In genomic region chr20:10780901-10781300, GRCh38 we compare ENCODE assay signal across 27 cellular contexts.
"Had no signal": no experiment of that assay in that cellular context is flagged by ENCODE, and none has a peak within 500 bp of the region (broad histone marks: within the 10 kb centered on the region; RNA-seq: fewer than 3 reads in every experiment).

No MANE protein-coding gene starts in this region.

- H3K4me1 Mint-ChIP-seq: naive B cell; stimulated activated effector memory CD8-positive, alpha-beta T cell treated with anti-CD3 and anti-CD28 coated beads, Interleukin-12 subunit alpha, Interleukin-12 subunit beta, amount 100 ng/mL, for 72 hours had no signal

- H3K27ac Mint-ChIP-seq: mesothelial cell of epicardium; natural killer cell treated with Interleukin-12 subunit alpha and Interleukin-12 subunit beta and Interleukin-15 and Interleukin-18, amount 100 ng/mL, for 72 hours; stimulated activated effector memory CD8-positive, alpha-beta T cell treated with anti-CD3 and anti-CD28 coated beads, Interleukin-12 subunit alpha, Interleukin-12 subunit beta, amount 100 ng/mL, for 72 hours had no signal

- H3K9me3 ChIP-seq: gastrocnemius medialis, heart left ventricle, mucosa of descending colon, ovary, psoas muscle, sigmoid colon, stomach, thyroid gland had no signal

- H3K4me2 ChIP-seq: hepatocyte had no signal

- H3K4me3 Mint-ChIP-seq: mesothelial cell of epicardium; naive B cell; natural killer cell treated with Interleukin-12 subunit alpha and Interleukin-12 subunit beta and Interleukin-15 and Interleukin-18, amount 100 ng/mL, for 72 hours; neural crest cell; stimulated activated effector memory CD8-positive, alpha-beta T cell treated with anti-CD3 and anti-CD28 coated beads, Interleukin-12 subunit alpha, Interleukin-12 subunit beta, amount 100 ng/mL, for 72 hours had no signal

- H3K27me3 ChIP-seq: dorsolateral prefrontal cortex, gastrocnemius medialis, heart left ventricle, hepatocyte, ovary, sigmoid colon, stomach, thyroid gland had no signal

- H3K4me3 ChIP-seq: dorsolateral prefrontal cortex, gastrocnemius medialis, heart left ventricle, hepatocyte, mucosa of descending colon, ovary, psoas muscle, sigmoid colon, stomach, thyroid gland had no signal

- H3K9me3 Mint-ChIP-seq: mesothelial cell of epicardium; naive B cell; natural killer cell treated with Interleukin-12 subunit alpha and Interleukin-12 subunit beta and Interleukin-15 and Interleukin-18, amount 100 ng/mL, for 72 hours; neural crest cell; stimulated activated effector memory CD8-positive, alpha-beta T cell treated with anti-CD3 and anti-CD28 coated beads, Interleukin-12 subunit alpha, Interleukin-12 subunit beta, amount 100 ng/mL, for 72 hours had no signal

- ATAC-seq: gastrocnemius medialis; heart left ventricle; left lobe of liver; mucosa of descending colon; natural killer cell treated with Interleukin-12 subunit alpha and Interleukin-12 subunit beta and Interleukin-15 and Interleukin-18, amount 100 ng/mL, for 72 hours; psoas muscle; right cardiac atrium; stimulated activated effector memory CD8-positive, alpha-beta T cell treated with anti-CD3 and anti-CD28 coated beads, Interleukin-12 subunit alpha, Interleukin-12 subunit beta, amount 100 ng/mL, for 72 hours had no signal

- H3K4me1 ChIP-seq: sigmoid colon, thyroid gland had no signal

- H3K36me3 ChIP-seq: gastrocnemius medialis, heart left ventricle, ovary, sigmoid colon, stomach, thyroid gland had no signal

- H2AFZ ChIP-seq: hepatocyte had no signal

- H3K36me3 Mint-ChIP-seq: mesothelial cell of epicardium; naive B cell; natural killer cell treated with Interleukin-12 subunit alpha and Interleukin-12 subunit beta and Interleukin-15 and Interleukin-18, amount 100 ng/mL, for 72 hours; stimulated activated effector memory CD8-positive, alpha-beta T cell treated with anti-CD3 and anti-CD28 coated beads, Interleukin-12 subunit alpha, Interleukin-12 subunit beta, amount 100 ng/mL, for 72 hours had no signal

- DNase-seq: dorsolateral prefrontal cortex; effector CD4-positive, alpha-beta T cell; foreskin fibroblast; gastrocnemius medialis; heart left ventricle; kidney; mesenchymal stem cell; mucosa of descending colon; naive B cell; nucleus accumbens; ovary; posterior cingulate gyrus; psoas muscle; right cardiac atrium; sigmoid colon; stimulated activated CD4-positive, alpha-beta T cell treated with anti-CD3 and anti-CD28 coated beads, Interleukin-2, amount 100 ng/mL, for 24 hours; stimulated activated CD4-positive, alpha-beta T cell treated with anti-CD3 and anti-CD28 coated beads, Interleukin-4, amount 100 ng/mL, for 24 hours; stimulated activated naive CD4-positive, alpha-beta T cell treated with Interleukin-2 at 50 U/mL for 16 hours; stomach; thyroid gland; trophoblast cell had no signal

- H3K79me2 ChIP-seq: hepatocyte had no signal

- H3K27ac ChIP-seq: dorsolateral prefrontal cortex, gastrocnemius medialis, heart left ventricle, hepatocyte, ovary, psoas muscle, sigmoid colon, stomach, thyroid gland had no signal
